8 cellular contexts compared by ENCODE assay signal in genomic region chr20:2663887-2664719, GRCh38. TPM values are rescaled to one million over a fixed set of nuclear protein-coding genes. Genes with fewer than 3 reads are reported as not detected.
DNase-seq lines count a peak whose midpoint lies in the region; ATAC-seq, FAIRE-seq and TF ChIP-seq lines count a peak whose summit lies in the region.

Gene IDH3B (minus strand): TSS chr20:2664216. CDS start chr20:2664188, 28 bp downstream.

- H3K4me1 ChIP-seq in KMS-11 (ENCODE audit: low read depth, poor library complexity, severe bottlenecking) (no peaks in the 10 kb centered on the region), esophagus muscularis mucosa (peaks cover 17 to 21% (median 20%) of the 10 kb centered on the region in 4 donors)

- TF ChIP-seq POLR2A in esophagus muscularis mucosa (IDR thresholded peaks at IDR 0.05; ENCODE audit: low read depth), result no peak

- H3K36me3 ChIP-seq in KMS-11 (ENCODE audit: insufficient read depth), result no peaks in the 10 kb centered on the region
- peaks cover 34 to 41% (median 39%) of the 10 kb centered on the region in 4 donors for H3K36me3 ChIP-seq in esophagus muscularis mucosa

- H3K36me3 Mint-ChIP-seq in activated T-cell treated with anti-CD3 and anti-CD28 coated beads, Interleukin-2, amount 50 U/mL, for 72 hours (ENCODE audit: insufficient read depth in 2 of 2), result peaks cover 6 to 8% of the 10 kb centered on the region in 2 donors

- peak within 1 kb of the TSS; percentile 90 for H3K27ac Mint-ChIP-seq in activated T-cell treated with anti-CD3 and anti-CD28 coated beads, Interleukin-2, amount 50 U/mL, for 72 hours

- peak within 1 kb of the TSS; percentile 85 to 96 for H3K4me3 Mint-ChIP-seq in activated T-cell treated with anti-CD3 and anti-CD28 coated beads, Interleukin-2, amount 50 U/mL, for 72 hours

- no peaks in the 10 kb centered on the region for H3K9me3 ChIP-seq in esophagus muscularis mucosa

- TF ChIP-seq EP300 in esophagus muscularis mucosa (IDR thresholded peaks at IDR 0.05), result no peak

- FAIRE-seq in RCC 7860 (lab: Jason Lieb, UNC), result no peak

- no peaks in the 10 kb centered on the region for H3K27me3 ChIP-seq in KMS-11 (ENCODE audit: insufficient read depth, low read depth)
- H3K27me3 ChIP-seq in esophagus muscularis mucosa, result no peaks in the 10 kb centered on the region

- ATAC-seq in GM21717 (IDR thresholded peaks at IDR 0.05; ENCODE audit: unreplicated experiment), result peak; percentile 84
- peak; percentile 87 to 99 for ATAC-seq in activated T-cell treated with anti-CD3 and anti-CD28 coated beads, Interleukin-2, amount 50 U/mL, for 72 hours (replicated peaks in 1 of 2)

- peaks cover 32% of the 10 kb centered on the region for H3K4me1 Mint-ChIP-seq in activated T-cell treated with anti-CD3 and anti-CD28 coated beads, Interleukin-2, amount 50 U/mL, for 72 hours (ENCODE audit: low read depth)

- peak within 1 kb of the TSS; percentile 53 for H2AFZ ChIP-seq in KMS-11 (ENCODE audit: low read depth)

- peak within 1 kb of the TSS; percentile 62 for H3K4me2 ChIP-seq in KMS-11

- intact Hi-C loops in esophagus muscularis mucosa (cut with DNase I), result loop anchor here (2.0 to 10.0 kb wide), 2 partner anchors 29 to 211 kb away; partner anchors contain the start of genes EBF4 and PTPRA

- DNase-seq in DMS153 treated with DMSO at 0.1 percent for 48 hours (lab: John Stamatoyannopoulos, UW; ENCODE audit: unreplicated experiment) (peak; percentile 71), RCC 7860 (ENCODE audit: low spot score) (peak; percentile 61), esophagus muscularis mucosa (ENCODE audit: extremely low spot score) (peak; percentile 99), myocyte (ENCODE audit: low read depth) (peak; percentile 93)
- DNase-seq in activated T-cell treated with anti-CD3 and anti-CD28 coated beads, Interleukin-2, amount 50 U/mL, for 72 hours, result peak; percentile 92 to 93
- peak; percentile 79 to 89 for DNase-seq in stimulated activated CD8-positive, alpha-beta memory T cell treated with anti-CD3 and anti-CD28 coated beads, Interleukin-7, amount 100 ng/mL, for 48 hours (ENCODE audit: extremely low read depth in 1 of 2, low read depth in 1 of 2)

- H3K79me2 ChIP-seq in KMS-11 (ENCODE audit: insufficient read depth, low read depth), result peaks cover 14% of the 10 kb centered on the region; the same call in 1 of the 2 replicates

- H4K20me1 ChIP-seq in KMS-11 (ENCODE audit: insufficient read depth), result no peaks in the 10 kb centered on the region

- WGBS in esophagus muscularis mucosa, result 11% methylated on average over 47 of the region's 49 CpGs

- H3K27me3 Mint-ChIP-seq in activated T-cell treated with anti-CD3 and anti-CD28 coated beads, Interleukin-2, amount 50 U/mL, for 72 hours (ENCODE audit: low read depth), result peaks cover 8% of the 10 kb centered on the region

- H3K4me3 ChIP-seq in KMS-11 (IDR thresholded peaks at IDR 0.05; ENCODE audit: insufficient read depth, low read depth, low read length) (no peak within 1 kb of the TSS), esophagus muscularis mucosa (peak within 1 kb of the TSS; percentile 78 to 86 (median 81))

- peak within 1 kb of the TSS; percentile 61; the same call in 1 of the 2 replicates for H3K9ac ChIP-seq in KMS-11

- TF ChIP-seq CTCF in KMS-11 (conservative IDR thresholded peaks at IDR 0.05; ENCODE audit: low read depth, low read length), result no peak
- TF ChIP-seq CTCF in esophagus muscularis mucosa (IDR thresholded peaks at IDR 0.05), result no peak

- H3K9me3 Mint-ChIP-seq in activated T-cell treated with anti-CD3 and anti-CD28 coated beads, Interleukin-2, amount 50 U/mL, for 72 hours, result no peaks in the 10 kb centered on the region

- H3K27ac ChIP-seq in KMS-11 (peak within 1 kb of the TSS; percentile 64), esophagus muscularis mucosa (replicated peaks in 1 of 4) (peak within 1 kb of the TSS; percentile 85 to 90 (median 89))

RNA-seq across cellular contexts. Expression of gene IDH3B, which starts in this region (rescaled TPM):
- total RNA-seq in activated T-cell treated with anti-CD3 and anti-CD28 coated beads, Interleukin-2, amount 50 U/mL, for 72 hours, result 100 to 1,000 TPM; 101 to 127 TPM
- 100 to 1,000 TPM; 115 to 122 (median 118) TPM for total RNA-seq in esophagus muscularis mucosa
- total RNA-seq in myocyte, result 128 and 138 TPM in 2 replicates
- polyA plus RNA-seq in myocyte (2012), result 86.5 TPM
